In the genomic region with DNA sequence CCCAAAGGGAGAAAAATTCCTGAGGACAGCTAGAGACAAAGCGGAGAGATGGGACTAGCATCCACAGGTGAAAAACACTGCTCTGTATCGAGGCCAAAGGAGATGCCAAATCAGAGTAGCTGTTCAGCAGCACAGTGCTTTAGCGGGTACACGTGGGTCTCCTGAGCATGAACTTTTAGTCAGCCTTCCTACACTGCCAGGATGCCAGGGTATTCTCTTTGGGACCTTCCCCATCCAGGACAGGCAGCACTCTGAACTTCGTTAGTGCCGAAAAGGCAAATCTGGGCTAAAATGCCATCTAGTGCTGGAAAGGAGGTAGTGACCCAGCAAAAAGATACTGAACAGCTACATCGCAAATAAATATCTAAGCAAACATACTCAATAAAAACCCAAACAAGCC, we compare ENCODE assay signal across 8 cellular contexts.
DNase-seq lines count a peak whose midpoint lies in the region; ATAC-seq and TF ChIP-seq lines count a peak whose summit lies in the region.

No MANE protein-coding gene starts in this region.

- H3K9me1 ChIP-seq in IMR-90 (ENCODE audit: insufficient read depth, low read length): no peaks in the 10 kb centered on the region

- H3K4me2 ChIP-seq in IMR-90 (ENCODE audit: low read depth, low read length): no peak overlapping the region

- no peaks in the 10 kb centered on the region for H3K9me3 ChIP-seq in IMR-90 (ENCODE audit: control insufficient read depth, insufficient read depth, low read length)
- no peaks in the 10 kb centered on the region for H3K9me3 ChIP-seq in SJCRH30 (replicated peaks)

- no peak overlapping the region for H2BK20ac ChIP-seq in IMR-90 (ENCODE audit: low read depth, low read length)

- no peak overlapping the region for H3K18ac ChIP-seq in IMR-90 (ENCODE audit: low read depth, low read length)

- H3K14ac ChIP-seq in IMR-90 (replicated peaks; ENCODE audit: low read depth, low read length): no peak overlapping the region

- no peak overlapping the region for H3K9ac ChIP-seq in IMR-90 (ENCODE audit: low read depth, low read length)

- 29% methylated on average over 3 of the region's 7 CpGs; no CpG with 5 or more reads in 1 of the 2 experiments for WGBS in IMR-90 (ENCODE audit: extremely low coverage in 2 of 2, insufficient read length in 1 of 2), 2 experiments

- H4K91ac ChIP-seq in IMR-90 (ENCODE audit: insufficient read depth, low read depth, low read length): no peak overlapping the region

- ATAC-seq in GM21423 (IDR thresholded peaks at IDR 0.05; ENCODE audit: unreplicated experiment) (peak; percentile 84), IMR-90 (ENCODE audit: low read depth) (peak; percentile 89)

- no peak overlapping the region for H4K8ac ChIP-seq in IMR-90 (ENCODE audit: low read depth in 2 of 2, low read length in 2 of 2)

- CTCF ChIA-PET in IMR-90 (lab: Yijun Ruan, JAX): interaction anchor here (0.7 kb wide), 2 partner anchors 19 to 48 kb away, joined by 3 read pairs; no protein-coding TSS in a partner anchor

- TF ChIP-seq CTCF in IMR-90 (conservative IDR thresholded peaks at IDR 0.05; ENCODE audit: low read depth, low read length) (peak; percentile 66), fibroblast of pulmonary artery (IDR thresholded peaks at IDR 0.05; ENCODE audit: low read length, missing control alignments) (peak; percentile 81)

- no TSS peak for BruUV-seq in IMR-90 (replicated peaks; lab: Mats Ljungman, UMichigan)

- no peaks in the 10 kb centered on the region for H3K36me3 ChIP-seq in IMR-90 (ENCODE audit: control insufficient read depth, insufficient read depth, low read length)
- H3K36me3 ChIP-seq in SJCRH30: no peaks in the 10 kb centered on the region

- H4K5ac ChIP-seq in IMR-90 (ENCODE audit: low read depth, low read length): no peak overlapping the region

- DNase-seq in NCI-H2081 (lab: John Stamatoyannopoulos, UW): peak; percentile 4 to 31
- no peak for DNase-seq in NCI-H2081 treated with DMSO at 0.1 percent for 48 hours (lab: John Stamatoyannopoulos, UW)
- peak; percentile 36 for DNase-seq in IMR-90
- DNase-seq in SJCRH30: peak; percentile 15 to 50
- DNase-seq in fibroblast of pulmonary artery (ENCODE audit: low read depth): peak; percentile 59
- peak; percentile 33 for DNase-seq in renal cortical epithelial cell (ENCODE audit: low read depth)
- DNase-seq in NCI-H2107 (lab: John Stamatoyannopoulos, UW): no peak

- H2BK15ac ChIP-seq in IMR-90 (ENCODE audit: low read depth, low read length): no peak overlapping the region

- no peaks in the 10 kb centered on the region for H4K20me1 ChIP-seq in IMR-90 (ENCODE audit: insufficient read depth, low read length)

- peaks cover 3% of the 10 kb centered on the region; the same call in 1 of the 2 replicates for H3K27me3 ChIP-seq in IMR-90 (ENCODE audit: control insufficient read depth, insufficient read depth, low read length)
- no peaks in the 10 kb centered on the region for H3K27me3 ChIP-seq in SJCRH30

- no peak overlapping the region for H3K4ac ChIP-seq in IMR-90 (ENCODE audit: low read depth, low read length)

- H3K56ac ChIP-seq in IMR-90 (ENCODE audit: extremely low read depth, insufficient read depth, low read length): no peak overlapping the region

- no peak overlapping the region for H3K4me3 ChIP-seq in IMR-90 (ENCODE audit: insufficient read depth, low read depth, low read length)
- no peak overlapping the region for H3K4me3 ChIP-seq in SJCRH30
- H3K4me3 ChIP-seq in fibroblast of pulmonary artery (replicated peaks; ENCODE audit: low read depth, low read length): no peak overlapping the region

- H2AFZ ChIP-seq in IMR-90 (replicated peaks; ENCODE audit: low read length, poor library complexity): peak overlapping the region; percentile 76

- intact Hi-C loops in IMR-90 (cut with micrococcal nuclease): loop anchor here (1.0 to 5.0 kb wide), 2 partner anchors 88 to 175 kb away; no protein-coding TSS in a partner anchor

- dilution Hi-C loops in IMR-90 (cut with HindIII; ENCODE audit: low sequenced_read_pairs, unreplicated experiment): no loop called here

- no peak overlapping the region for H2BK120ac ChIP-seq in IMR-90 (ENCODE audit: low read depth, low read length)

- TF ChIP-seq POLR2A in IMR-90 (IDR thresholded peaks at IDR 0.05; ENCODE audit: low read depth, low read length): no peak

- H2AK9ac ChIP-seq in IMR-90 (replicated peaks; ENCODE audit: low read depth, low read length, poor library complexity): no peak overlapping the region

- in situ Hi-C loops in IMR-90 (cut with MboI; ENCODE audit: low sequenced_read_pairs): loop anchor here (10.0 kb wide), 1 partner anchor 87 kb away; no protein-coding TSS in a partner anchor

- no peak overlapping the region for H2AK5ac ChIP-seq in IMR-90 (ENCODE audit: low read depth, low read length)

- TF ChIP-seq RAD21 in IMR-90 (IDR thresholded peaks at IDR 0.05; ENCODE audit: low read length): peak; percentile 63

- H3K79me1 ChIP-seq in IMR-90 (ENCODE audit: low read depth in 1 of 2, low read length in 2 of 2): no peaks in the 10 kb centered on the region

- H3K27ac ChIP-seq in IMR-90 (ENCODE audit: insufficient read depth, low read length) (no peak overlapping the region), SJCRH30 (no peak overlapping the region)

- H3K4me1 ChIP-seq in IMR-90 (ENCODE audit: control insufficient read depth, insufficient read depth, low read length) (no peaks in the 10 kb centered on the region), SJCRH30 (no peaks in the 10 kb centered on the region)

- H3K23ac ChIP-seq in IMR-90 (ENCODE audit: low read depth, low read length): no peak overlapping the region

- H2BK5ac ChIP-seq in IMR-90 (ENCODE audit: low read depth, low read length, poor library complexity, severe bottlenecking): no peak overlapping the region

- POLR2A ChIA-PET in IMR-90 (lab: Charles Lee; ENCODE audit: unreplicated experiment): no interaction called here

TF ChIP-seq in IMR-90, 13 proteins besides CTCF, POLR2A, EP300 and RAD21:
- TF ChIP-seq SMC3 (IDR thresholded peaks at IDR 0.05; ENCODE audit: low read depth, low read length) (peak; percentile 55), MXI1 (IDR thresholded peaks at IDR 0.05; ENCODE audit: borderline replicate concordance, low read depth, low read length) (no peak)

Comparison
In these comparisons a context has a peak if more than half of its experiments do, and no peak if none do; other contexts are left out.
1. DNase-seq: peak in NCI-H2081 (2 of 2), IMR-90 (single experiment), SJCRH30 (2 of 2), fibroblast of pulmonary artery (single experiment) and renal cortical epithelial cell (single experiment); none in NCI-H2081 treated with DMSO at 0.1 percent for 48 hours (single experiment) and NCI-H2107 (single experiment).